1 cellular context compared by ENCODE assay signal in the genomic region with DNA sequence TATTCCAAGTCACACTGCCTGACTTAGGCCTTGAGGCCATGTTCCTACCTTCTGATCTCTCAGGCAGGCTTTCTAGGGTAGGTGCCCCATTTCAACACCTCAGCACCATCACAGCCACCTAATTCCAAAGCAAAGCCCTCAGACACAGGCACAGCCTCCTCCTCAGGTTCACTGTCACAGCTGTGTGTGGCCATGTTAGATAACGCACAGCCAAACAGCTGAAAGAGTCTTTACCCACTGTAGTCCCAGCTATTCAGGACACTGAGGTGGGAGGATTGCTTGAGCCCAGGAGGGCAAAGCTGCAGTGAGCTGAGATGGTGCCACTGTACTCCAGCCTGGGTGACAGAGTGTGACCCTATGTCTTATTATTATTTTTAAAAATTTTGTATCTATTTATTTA.
A peak's percentile ranks its signal among the peaks of the same experiment; 100 is the strongest.
TF ChIP-seq lines count a peak whose summit lies in the region.

No MANE protein-coding gene starts in this region.

TF ChIP-seq in K562, 482 proteins besides CTCF, POLR2A, EP300 and RAD21 (continues in another document):
- TF ChIP-seq CBFA2T2 (conservative IDR thresholded peaks at IDR 0.05) (0 out of 2 replicates have a peak, but pooled peaks have one; percentile 16), ZNF561 (CRISPR knock-in tag; conservative IDR thresholded peaks at IDR 0.05) (no peak), PPARD (CRISPR knock-in tag; IDR thresholded peaks at IDR 0.05) (no peak), CBX8 (IDR thresholded peaks at IDR 0.05; ENCODE audit: borderline replicate concordance, extremely low read depth, low read depth, low read length, poor library complexity, severe bottlenecking) (no peak), KDM2B (CRISPR knock-in tag; IDR thresholded peaks at IDR 0.05) (no peak), WHSC1 (IDR thresholded peaks at IDR 0.05; ENCODE audit: low read length) (no peak), ZNF79 (CRISPR knock-in tag; IDR thresholded peaks at IDR 0.05; ENCODE audit: low read depth) (no peak), SIN3B (IDR thresholded peaks at IDR 0.05; ENCODE audit: low read depth) (no peak), RBM25 (IDR thresholded peaks at IDR 0.05; ENCODE audit: low read depth, low read length, severe bottlenecking) (no peak), NRF1 (conservative IDR thresholded peaks at IDR 0.05 in 1 of 2, IDR thresholded peaks at IDR 0.05 in 1 of 2) (no peak), TCF3 (CRISPR knock-in tag; IDR thresholded peaks at IDR 0.05) (peak; percentile 66), ZNF311 (CRISPR knock-in tag; IDR thresholded peaks at IDR 0.05) (no peak), THRAP3 (IDR thresholded peaks at IDR 0.05; ENCODE audit: borderline replicate concordance) (no peak), TAL1 (IDR thresholded peaks at IDR 0.05) (peak; percentile 36; the same call in 1 of the 2 replicates), ZNF197 (CRISPR knock-in tag; IDR thresholded peaks at IDR 0.05; ENCODE audit: low read depth) (no peak), HSF4 (CRISPR knock-in tag; IDR thresholded peaks at IDR 0.05; ENCODE audit: borderline replicate concordance) (no peak), NFE2 (IDR thresholded peaks at IDR 0.05; ENCODE audit: low read depth) (no peak), ZC3H4 (CRISPR knock-in tag; IDR thresholded peaks at IDR 0.05; ENCODE audit: borderline replicate concordance) (no peak), FOXM1 (IDR thresholded peaks at IDR 0.05; ENCODE audit: low read depth) (no peak), FOXM1 (CRISPR knock-in tag; IDR thresholded peaks at IDR 0.05; ENCODE audit: low read depth) (no peak), CBFA2T3 (IDR thresholded peaks at IDR 0.05) (peak; percentile 61), ZNF445 (CRISPR knock-in tag; IDR thresholded peaks at IDR 0.05; ENCODE audit: low read depth) (no peak), IFI16 (CRISPR knock-in tag; IDR thresholded peaks at IDR 0.05) (no peak), ZNF77 (CRISPR knock-in tag; IDR thresholded peaks at IDR 0.05) (no peak), BDP1 (IDR thresholded peaks at IDR 0.05; ENCODE audit: insufficient read depth, insufficient read length) (no peak), CBFB (CRISPR knock-in tag; IDR thresholded peaks at IDR 0.05) (no peak), SIRT6 (IDR thresholded peaks at IDR 0.05; ENCODE audit: low read depth, low read length) (no peak)
- TF ChIP-seq, protein P1, sequence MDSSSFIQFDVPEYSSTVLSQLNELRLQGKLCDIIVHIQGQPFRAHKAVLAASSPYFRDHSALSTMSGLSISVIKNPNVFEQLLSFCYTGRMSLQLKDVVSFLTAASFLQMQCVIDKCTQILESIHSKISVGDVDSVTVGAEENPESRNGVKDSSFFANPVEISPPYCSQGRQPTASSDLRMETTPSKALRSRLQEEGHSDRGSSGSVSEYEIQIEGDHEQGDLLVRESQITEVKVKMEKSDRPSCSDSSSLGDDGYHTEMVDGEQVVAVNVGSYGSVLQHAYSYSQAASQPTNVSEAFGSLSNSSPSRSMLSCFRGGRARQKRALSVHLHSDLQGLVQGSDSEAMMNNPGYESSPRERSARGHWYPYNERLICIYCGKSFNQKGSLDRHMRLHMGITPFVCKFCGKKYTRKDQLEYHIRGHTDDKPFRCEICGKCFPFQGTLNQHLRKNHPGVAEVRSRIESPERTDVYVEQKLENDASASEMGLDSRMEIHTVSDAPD (CRISPR knock-in tag; IDR thresholded peaks at IDR 0.05) = no peak
- TF ChIP-seq, protein P2, sequence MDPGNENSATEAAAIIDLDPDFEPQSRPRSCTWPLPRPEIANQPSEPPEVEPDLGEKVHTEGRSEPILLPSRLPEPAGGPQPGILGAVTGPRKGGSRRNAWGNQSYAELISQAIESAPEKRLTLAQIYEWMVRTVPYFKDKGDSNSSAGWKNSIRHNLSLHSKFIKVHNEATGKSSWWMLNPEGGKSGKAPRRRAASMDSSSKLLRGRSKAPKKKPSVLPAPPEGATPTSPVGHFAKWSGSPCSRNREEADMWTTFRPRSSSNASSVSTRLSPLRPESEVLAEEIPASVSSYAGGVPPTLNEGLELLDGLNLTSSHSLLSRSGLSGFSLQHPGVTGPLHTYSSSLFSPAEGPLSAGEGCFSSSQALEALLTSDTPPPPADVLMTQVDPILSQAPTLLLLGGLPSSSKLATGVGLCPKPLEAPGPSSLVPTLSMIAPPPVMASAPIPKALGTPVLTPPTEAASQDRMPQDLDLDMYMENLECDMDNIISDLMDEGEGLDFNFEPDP (CRISPR knock-in tag; IDR thresholded peaks at IDR 0.05) = no peak
- TF ChIP-seq, protein P3, sequence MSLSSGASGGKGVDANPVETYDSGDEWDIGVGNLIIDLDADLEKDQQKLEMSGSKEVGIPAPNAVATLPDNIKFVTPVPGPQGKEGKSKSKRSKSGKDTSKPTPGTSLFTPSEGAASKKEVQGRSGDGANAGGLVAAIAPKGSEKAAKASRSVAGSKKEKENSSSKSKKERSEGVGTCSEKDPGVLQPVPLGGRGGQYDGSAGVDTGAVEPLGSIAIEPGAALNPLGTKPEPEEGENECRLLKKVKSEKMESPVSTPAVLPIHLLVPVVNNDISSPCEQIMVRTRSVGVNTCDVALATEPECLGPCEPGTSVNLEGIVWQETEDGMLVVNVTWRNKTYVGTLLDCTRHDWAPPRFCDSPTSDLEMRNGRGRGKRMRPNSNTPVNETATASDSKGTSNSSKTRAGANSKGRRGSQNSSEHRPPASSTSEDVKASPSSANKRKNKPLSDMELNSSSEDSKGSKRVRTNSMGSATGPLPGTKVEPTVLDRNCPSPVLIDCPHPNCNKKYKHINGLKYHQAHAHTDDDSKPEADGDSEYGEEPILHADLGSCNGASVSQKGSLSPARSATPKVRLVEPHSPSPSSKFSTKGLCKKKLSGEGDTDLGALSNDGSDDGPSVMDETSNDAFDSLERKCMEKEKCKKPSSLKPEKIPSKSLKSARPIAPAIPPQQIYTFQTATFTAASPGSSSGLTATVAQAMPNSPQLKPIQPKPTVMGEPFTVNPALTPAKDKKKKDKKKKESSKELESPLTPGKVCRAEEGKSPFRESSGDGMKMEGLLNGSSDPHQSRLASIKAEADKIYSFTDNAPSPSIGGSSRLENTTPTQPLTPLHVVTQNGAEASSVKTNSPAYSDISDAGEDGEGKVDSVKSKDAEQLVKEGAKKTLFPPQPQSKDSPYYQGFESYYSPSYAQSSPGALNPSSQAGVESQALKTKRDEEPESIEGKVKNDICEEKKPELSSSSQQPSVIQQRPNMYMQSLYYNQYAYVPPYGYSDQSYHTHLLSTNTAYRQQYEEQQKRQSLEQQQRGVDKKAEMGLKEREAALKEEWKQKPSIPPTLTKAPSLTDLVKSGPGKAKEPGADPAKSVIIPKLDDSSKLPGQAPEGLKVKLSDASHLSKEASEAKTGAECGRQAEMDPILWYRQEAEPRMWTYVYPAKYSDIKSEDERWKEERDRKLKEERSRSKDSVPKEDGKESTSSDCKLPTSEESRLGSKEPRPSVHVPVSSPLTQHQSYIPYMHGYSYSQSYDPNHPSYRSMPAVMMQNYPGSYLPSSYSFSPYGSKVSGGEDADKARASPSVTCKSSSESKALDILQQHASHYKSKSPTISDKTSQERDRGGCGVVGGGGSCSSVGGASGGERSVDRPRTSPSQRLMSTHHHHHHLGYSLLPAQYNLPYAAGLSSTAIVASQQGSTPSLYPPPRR (CRISPR knock-in tag; IDR thresholded peaks at IDR 0.05; ENCODE audit: borderline replicate concordance) = no peak
- TF ChIP-seq, protein P4, sequence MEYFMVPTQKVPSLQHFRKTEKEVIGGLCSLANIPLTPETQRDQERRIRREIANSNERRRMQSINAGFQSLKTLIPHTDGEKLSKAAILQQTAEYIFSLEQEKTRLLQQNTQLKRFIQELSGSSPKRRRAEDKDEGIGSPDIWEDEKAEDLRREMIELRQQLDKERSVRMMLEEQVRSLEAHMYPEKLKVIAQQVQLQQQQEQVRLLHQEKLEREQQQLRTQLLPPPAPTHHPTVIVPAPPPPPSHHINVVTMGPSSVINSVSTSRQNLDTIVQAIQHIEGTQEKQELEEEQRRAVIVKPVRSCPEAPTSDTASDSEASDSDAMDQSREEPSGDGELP (CRISPR knock-in tag; IDR thresholded peaks at IDR 0.05; ENCODE audit: borderline replicate concordance) = peak; percentile 72
- TF ChIP-seq, protein P5, sequence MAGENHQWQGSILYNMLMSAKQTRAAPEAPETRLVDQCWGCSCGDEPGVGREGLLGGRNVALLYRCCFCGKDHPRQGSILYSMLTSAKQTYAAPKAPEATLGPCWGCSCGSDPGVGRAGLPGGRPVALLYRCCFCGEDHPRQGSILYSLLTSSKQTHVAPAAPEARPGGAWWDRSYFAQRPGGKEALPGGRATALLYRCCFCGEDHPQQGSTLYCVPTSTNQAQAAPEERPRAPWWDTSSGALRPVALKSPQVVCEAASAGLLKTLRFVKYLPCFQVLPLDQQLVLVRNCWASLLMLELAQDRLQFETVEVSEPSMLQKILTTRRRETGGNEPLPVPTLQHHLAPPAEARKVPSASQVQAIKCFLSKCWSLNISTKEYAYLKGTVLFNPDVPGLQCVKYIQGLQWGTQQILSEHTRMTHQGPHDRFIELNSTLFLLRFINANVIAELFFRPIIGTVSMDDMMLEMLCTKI (IDR thresholded peaks at IDR 0.05; ENCODE audit: partially characterized antibody) = no peak
- TF ChIP-seq, protein P6, sequence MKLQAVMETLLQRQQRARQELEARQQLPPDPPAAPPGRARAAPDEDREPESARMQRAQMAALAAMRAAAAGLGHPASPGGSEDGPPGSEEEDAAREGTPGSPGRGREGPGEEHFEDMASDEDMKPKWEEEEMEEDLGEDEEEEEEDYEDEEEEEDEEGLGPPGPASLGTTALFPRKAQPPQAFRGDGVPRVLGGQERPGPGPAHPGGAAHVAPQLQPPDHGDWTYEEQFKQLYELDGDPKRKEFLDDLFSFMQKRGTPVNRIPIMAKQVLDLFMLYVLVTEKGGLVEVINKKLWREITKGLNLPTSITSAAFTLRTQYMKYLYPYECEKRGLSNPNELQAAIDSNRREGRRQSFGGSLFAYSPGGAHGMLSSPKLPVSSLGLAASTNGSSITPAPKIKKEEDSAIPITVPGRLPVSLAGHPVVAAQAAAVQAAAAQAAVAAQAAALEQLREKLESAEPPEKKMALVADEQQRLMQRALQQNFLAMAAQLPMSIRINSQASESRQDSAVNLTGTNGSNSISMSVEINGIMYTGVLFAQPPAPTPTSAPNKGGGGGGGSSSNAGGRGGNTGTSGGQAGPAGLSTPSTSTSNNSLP (IDR thresholded peaks at IDR 0.05; ENCODE audit: borderline replicate concordance, low read depth, low read length) = no peak
- TF ChIP-seq, protein P7, sequence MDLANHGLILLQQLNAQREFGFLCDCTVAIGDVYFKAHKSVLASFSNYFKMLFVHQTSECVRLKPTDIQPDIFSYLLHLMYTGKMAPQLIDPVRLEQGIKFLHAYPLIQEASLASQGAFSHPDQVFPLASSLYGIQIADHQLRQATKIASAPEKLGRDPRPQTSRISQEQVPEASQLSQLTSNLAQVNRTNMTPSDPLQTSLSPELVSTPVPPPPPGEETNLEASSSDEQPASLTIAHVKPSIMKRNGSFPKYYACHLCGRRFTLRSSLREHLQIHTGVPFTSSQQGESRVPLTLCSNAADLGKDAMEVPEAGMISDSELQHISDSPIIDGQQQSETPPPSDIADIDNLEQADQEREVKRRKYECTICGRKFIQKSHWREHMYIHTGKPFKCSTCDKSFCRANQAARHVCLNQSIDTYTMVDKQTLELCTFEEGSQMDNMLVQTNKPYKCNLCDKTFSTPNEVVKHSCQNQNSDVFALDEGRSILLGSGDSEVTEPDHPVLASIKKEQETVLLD (IDR thresholded peaks at IDR 0.05) = no peak
- TF ChIP-seq, protein P8, sequence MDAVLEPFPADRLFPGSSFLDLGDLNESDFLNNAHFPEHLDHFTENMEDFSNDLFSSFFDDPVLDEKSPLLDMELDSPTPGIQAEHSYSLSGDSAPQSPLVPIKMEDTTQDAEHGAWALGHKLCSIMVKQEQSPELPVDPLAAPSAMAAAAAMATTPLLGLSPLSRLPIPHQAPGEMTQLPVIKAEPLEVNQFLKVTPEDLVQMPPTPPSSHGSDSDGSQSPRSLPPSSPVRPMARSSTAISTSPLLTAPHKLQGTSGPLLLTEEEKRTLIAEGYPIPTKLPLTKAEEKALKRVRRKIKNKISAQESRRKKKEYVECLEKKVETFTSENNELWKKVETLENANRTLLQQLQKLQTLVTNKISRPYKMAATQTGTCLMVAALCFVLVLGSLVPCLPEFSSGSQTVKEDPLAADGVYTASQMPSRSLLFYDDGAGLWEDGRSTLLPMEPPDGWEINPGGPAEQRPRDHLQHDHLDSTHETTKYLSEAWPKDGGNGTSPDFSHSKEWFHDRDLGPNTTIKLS (IDR thresholded peaks at IDR 0.05; ENCODE audit: borderline replicate concordance, low read depth) = no peak
